In genomic region chr3:42705962-42706585, GRCh38 we compare ENCODE assay signal across 20 cellular contexts. TPM values are rescaled to one million over a fixed set of nuclear protein-coding genes. Genes with fewer than 3 reads are reported as not detected.
"Had no signal": no experiment of that assay in that cellular context is flagged by ENCODE, and none has a peak within 500 bp of the region (broad histone marks: within the 10 kb centered on the region; RNA-seq: fewer than 3 reads in every experiment).

No MANE protein-coding gene starts in this region.

- H3K9me3 ChIP-seq: breast epithelium, colonic mucosa, stomach, thyroid gland had no signal

- H3K4me3 ChIP-seq: breast epithelium, colonic mucosa, SK-N-MC, skin epidermis, stomach, thyroid gland had no signal

- H3K36me3 Mint-ChIP-seq: activated naive CD8-positive, alpha-beta T cell treated with anti-CD3 and anti-CD28 coated beads, Interleukin-2, amount 10 ng/mL, durations not matched to agents 7 days and 5 days; memory B cell had no signal

- DNase-seq: activated CD4-positive, alpha-beta T cell treated with anti-CD3 and anti-CD28 coated beads for 4 hours; activated gamma-delta T cell; colonic mucosa; effector CD8-positive, alpha-beta T cell; hypothalamus; left colon; nephron progenitor cell; stimulated activated CD4-positive, alpha-beta T cell treated with anti-CD3 and anti-CD28 coated beads, Interleukin-4, amount 100 ng/mL, for 4 hours; stomach; thyroid gland had no signal

- H3K4me1 Mint-ChIP-seq: memory B cell had no signal

- H3K9me3 Mint-ChIP-seq: activated naive CD8-positive, alpha-beta T cell treated with anti-CD3 and anti-CD28 coated beads, Interleukin-2, amount 10 ng/mL, durations not matched to agents 7 days and 5 days; memory B cell; nephron progenitor cell had no signal

- H3K27ac Mint-ChIP-seq: activated naive CD8-positive, alpha-beta T cell treated with anti-CD3 and anti-CD28 coated beads, Interleukin-2, amount 10 ng/mL, durations not matched to agents 7 days and 5 days; memory B cell; nephron progenitor cell had no signal

- H3K4me1 ChIP-seq: breast epithelium, colonic mucosa had no signal

- H3K27me3 ChIP-seq: breast epithelium, colonic mucosa, thyroid gland had no signal

- H3K27ac ChIP-seq: breast epithelium, colonic mucosa, SK-N-MC, skin epidermis, stomach, thyroid gland, VCaP had no signal

- H3K36me3 ChIP-seq: breast epithelium, colonic mucosa, stomach, thyroid gland had no signal

- H3K4me3 Mint-ChIP-seq: activated naive CD8-positive, alpha-beta T cell treated with anti-CD3 and anti-CD28 coated beads, Interleukin-2, amount 10 ng/mL, durations not matched to agents 7 days and 5 days; memory B cell; nephron progenitor cell had no signal

- ATAC-seq: left colon had no signal

RNA-seq across cellular contexts. Expression of gene HHATL, which starts 3.5 kb away (rescaled TPM):
- total RNA-seq: activated naive CD8-positive, alpha-beta T cell treated with anti-CD3 and anti-CD28 coated beads, Interleukin-2, amount 10 ng/mL, durations not matched to agents 7 days and 5 days; aorta; fibroblast of lung; frontal cortex; omental fat pad; stomach had no signal
- polyA plus RNA-seq: fibroblast of lung had no signal

RNA-seq across cellular contexts. Expression of gene KLHL40, which starts 20.7 kb away (rescaled TPM):
- total RNA-seq: activated naive CD8-positive, alpha-beta T cell treated with anti-CD3 and anti-CD28 coated beads, Interleukin-2, amount 10 ng/mL, durations not matched to agents 7 days and 5 days; aorta; breast epithelium; colonic mucosa; fibroblast of lung; left colon; thyroid gland had no signal
- polyA plus RNA-seq: fibroblast of lung had no signal
